ENCODE assay signal across 15 cellular contexts in the genomic region with DNA sequence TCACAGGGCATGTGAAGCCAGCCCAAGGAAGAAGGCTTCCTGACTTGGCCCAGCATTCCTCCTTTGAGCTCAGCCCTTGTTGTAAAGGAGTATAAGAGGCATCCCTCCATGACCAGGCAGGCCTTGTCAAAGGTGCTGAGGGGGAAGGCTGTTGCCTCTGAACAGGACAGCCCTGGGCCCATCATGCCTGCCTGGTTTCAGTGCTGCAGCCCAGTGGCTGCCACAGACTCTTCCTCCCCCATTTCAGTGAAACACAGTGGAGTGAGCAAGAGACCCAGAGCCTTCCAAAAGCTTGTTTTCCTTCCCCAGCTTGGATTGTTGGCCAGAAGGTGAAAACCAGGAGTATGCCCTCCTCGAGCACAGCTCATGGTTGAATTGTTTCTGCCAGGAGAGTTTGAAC. TPM values are rescaled to one million over a fixed set of nuclear protein-coding genes. Genes with fewer than 3 reads are reported as not detected.
A peak's percentile ranks its signal among the peaks of the same experiment; 100 is the strongest.
DNase-seq lines count a peak whose midpoint lies in the region; ATAC-seq and TF ChIP-seq lines count a peak whose summit lies in the region.
"Had no signal": no experiment of that assay in that cellular context is flagged by ENCODE, and none has a peak within 500 bp of the region (broad histone marks: within the 10 kb centered on the region; RNA-seq: fewer than 3 reads in every experiment).

No MANE protein-coding gene starts in this region.

- TF ChIP-seq CTCF in H9 (conservative IDR thresholded peaks at IDR 0.05) (no peak; the same call in 2 of the 3 replicates), PC-3 (conservative IDR thresholded peaks at IDR 0.05; ENCODE audit: low read depth, low read length) (no peak), progenitor cell of endocrine pancreas (IDR thresholded peaks at IDR 0.05; ENCODE audit: unreplicated experiment) (no peak)

- H2AFZ ChIP-seq in H9 (ENCODE audit: low read length) (no peak overlapping the region), PC-3 (ENCODE audit: low read length) (no peak overlapping the region)

- H3K4ac ChIP-seq in H9 (ENCODE audit: low read depth, low read length): no peak overlapping the region

- CTCF ChIA-PET in PC-3 (lab: Charles Lee): no interaction called here

- WGBS in H9 (ENCODE audit: extremely low coverage, insufficient read length, low lambda C conversion rate): no CpG with 5 or more reads among the region's 1 CpG

- DNase-seq in H9 (no peak), PC-3 (no peak), caudate nucleus (lab: John Stamatoyannopoulos, UW) (no peak), progenitor cell of endocrine pancreas (ENCODE audit: low spot score, unreplicated experiment) (no peak), putamen (ENCODE audit: low spot score) (no peak)
- no peak for DNase-seq in central memory CD4-positive, alpha-beta T cell
- DNase-seq: CD4-positive, alpha-beta T cell; DMS79 treated with DMSO at 0.1 percent for 48 hours; NCI-H146; NCI-H2081 treated with DMSO at 0.1 percent for 48 hours; NCI-H526; OCI-M1 had no signal

- no peaks in the 10 kb centered on the region for H3K23me2 ChIP-seq in H9 (ENCODE audit: insufficient read length, low read depth, low read length, poor library complexity, severe bottlenecking)

- H3K9ac ChIP-seq in H9 (ENCODE audit: extremely low read depth, insufficient read length, low read length) (no peak overlapping the region), PC-3 (ENCODE audit: low read length) (peak overlapping the region; percentile 2; the same call in 1 of the 2 replicates)

- no peak overlapping the region for H3K4me3 ChIP-seq in PC-3 (ENCODE audit: low read length)
- H3K4me3 ChIP-seq: SK-N-MC had no signal

- H2BK5ac ChIP-seq in H9 (ENCODE audit: insufficient read length, low read length): no peak overlapping the region

- no peaks in the 10 kb centered on the region for H3K9me2 ChIP-seq in PC-3 (replicated peaks; ENCODE audit: low read length)

- H3K23ac ChIP-seq in H9 (ENCODE audit: insufficient read length, low read depth, low read length): no peak overlapping the region

- H2BK120ac ChIP-seq in H9 (ENCODE audit: low read depth, low read length, poor library complexity, severe bottlenecking): no peak overlapping the region

- H3K27me3 Mint-ChIP-seq in H9 (ENCODE audit: low read depth) (no peaks in the 10 kb centered on the region), progenitor cell of endocrine pancreas (no peaks in the 10 kb centered on the region)
- H3K27me3 Mint-ChIP-seq: CD4-positive, alpha-beta T cell had no signal

- H3K36me3 ChIP-seq in PC-3 (ENCODE audit: low read depth, low read length): no peaks in the 10 kb centered on the region

- H3K4me3 Mint-ChIP-seq in H9 (no peak overlapping the region), progenitor cell of endocrine pancreas (ENCODE audit: low read depth) (no peak overlapping the region)
- H3K4me3 Mint-ChIP-seq: CD4-positive, alpha-beta T cell had no signal

- no peak overlapping the region for H2AK5ac ChIP-seq in H9 (ENCODE audit: insufficient read length, low read length)

- no peak overlapping the region for H2BK20ac ChIP-seq in H9 (ENCODE audit: low read depth, low read length, poor library complexity, severe bottlenecking)

- no peaks in the 10 kb centered on the region for H3K79me1 ChIP-seq in H9 (ENCODE audit: insufficient read depth, low read depth, low read length, poor library complexity, severe bottlenecking)

- H2BK12ac ChIP-seq in H9 (ENCODE audit: insufficient read length, low read depth, low read length): no peak overlapping the region

- 0 out of 2 replicates have a peak, but pooled peaks cover 4% of the 10 kb centered on the region for H3K4me1 ChIP-seq in H9 (ENCODE audit: insufficient read depth, low read length)
- peaks cover 15% of the 10 kb centered on the region for H3K4me1 ChIP-seq in PC-3 (ENCODE audit: insufficient read depth, low read length)

- no peak overlapping the region for H2BK15ac ChIP-seq in H9 (ENCODE audit: low read depth, low read length)

- H3K9me3 Mint-ChIP-seq in H9 (no peaks in the 10 kb centered on the region), progenitor cell of endocrine pancreas (ENCODE audit: low read depth) (no peaks in the 10 kb centered on the region)
- H3K9me3 Mint-ChIP-seq: CD4-positive, alpha-beta T cell had no signal

- peaks cover 0 to 25% (median 16%) of the 10 kb centered on the region in 3 experiments; a peak in 5 of 7 replicates for H3K36me3 Mint-ChIP-seq in H9 (ENCODE audit: insufficient read depth in 1 of 3, low read depth in 3 of 3)
- H3K36me3 Mint-ChIP-seq in progenitor cell of endocrine pancreas (ENCODE audit: insufficient read depth): peaks cover 24% of the 10 kb centered on the region

- H4K20me1 ChIP-seq in H9 (ENCODE audit: control insufficient read depth, insufficient read depth, insufficient read length) (no peaks in the 10 kb centered on the region), PC-3 (ENCODE audit: low read length) (no peaks in the 10 kb centered on the region)

- intact Hi-C loops in PC-3 (cut with micrococcal nuclease): no loop called here

- H3K9me3 ChIP-seq in H9 (ENCODE audit: control insufficient read depth, low read depth, low read length): no peaks in the 10 kb centered on the region
- H3K9me3 ChIP-seq in PC-3 (ENCODE audit: low read length): no peaks in the 10 kb centered on the region

- no peak overlapping the region for H4K91ac ChIP-seq in H9 (ENCODE audit: insufficient read length, low read depth, low read length)

- H3K27ac Mint-ChIP-seq in H9 (peak overlapping the region; percentile 13 to 88 (median 55); a peak in 3 of 7 replicates), progenitor cell of endocrine pancreas (peak overlapping the region; percentile 76)
- H3K27ac Mint-ChIP-seq: CD4-positive, alpha-beta T cell had no signal

- no peak overlapping the region for H4K8ac ChIP-seq in H9 (replicated peaks; ENCODE audit: insufficient read length, low read depth, low read length)

- H3K56ac ChIP-seq in H9 (ENCODE audit: insufficient read length, low read depth, low read length): no peak overlapping the region

- BruUV-seq in PC-3 (replicated peaks; lab: Mats Ljungman, UMichigan): no TSS peak

- H3K4me2 ChIP-seq in H9 (ENCODE audit: insufficient read depth, insufficient read length, low read length) (no peak overlapping the region), PC-3 (ENCODE audit: low read length) (peak overlapping the region; percentile 29; the same call in 1 of the 2 replicates)

- H4K5ac ChIP-seq in H9 (ENCODE audit: insufficient read length, low read depth, low read length): no peak overlapping the region

- no peaks in the 10 kb centered on the region for H3F3A ChIP-seq in PC-3 (ENCODE audit: low read length, unreplicated experiment)

- peaks cover 5 to 6% of the 10 kb centered on the region in 2 experiments; a peak in 3 of 4 replicates for H3K4me1 Mint-ChIP-seq in H9
- peaks cover 2% of the 10 kb centered on the region for H3K4me1 Mint-ChIP-seq in progenitor cell of endocrine pancreas (ENCODE audit: low read depth)

- ATAC-seq in PC-3 (no peak; the same call in 1 of the 2 replicates), HG03135 (IDR thresholded peaks at IDR 0.05; ENCODE audit: unreplicated experiment) (no peak), GM19452 (IDR thresholded peaks at IDR 0.05; ENCODE audit: unreplicated experiment) (no peak)

- no peak overlapping the region for H3K18ac ChIP-seq in H9 (ENCODE audit: insufficient read length, low read depth, low read length)

- H3K27me3 ChIP-seq in H9 (ENCODE audit: insufficient read depth, low read length) (no peaks in the 10 kb centered on the region), PC-3 (ENCODE audit: low read length) (no peaks in the 10 kb centered on the region)

- POLR2A ChIA-PET in PC-3 (lab: Charles Lee; ENCODE audit: unreplicated experiment): interaction anchor here (0.9 kb wide), 1 partner anchor 20 kb away, joined by 3 read pairs; a partner anchor contains a TSS

- H3T11ph ChIP-seq in H9 (ENCODE audit: low read length): no peak overlapping the region

- H3K14ac ChIP-seq in H9 (ENCODE audit: insufficient read depth, low read length): no peak overlapping the region

- H3K27ac ChIP-seq in H9 (ENCODE audit: insufficient read length, low read depth, low read length): no peak overlapping the region
- H3K27ac ChIP-seq in PC-3 (ENCODE audit: low read length): peak overlapping the region; percentile 60
- H3K27ac ChIP-seq in caudate nucleus (ENCODE audit: low read depth, low read length): peak overlapping the region; percentile 86
- H3K27ac ChIP-seq: SK-N-MC had no signal

- H3K79me2 ChIP-seq in H9 (ENCODE audit: insufficient read depth, low read length) (no peaks in the 10 kb centered on the region), PC-3 (ENCODE audit: low read length) (no peaks in the 10 kb centered on the region)

RNA-seq across cellular contexts. Expression of a gene that starts 19.9 kb away (rescaled TPM):
- total RNA-seq in H9 (2021) (3,719 and 3,769 TPM in 2 replicates), PC-3 (2014; rRNA removed) (1,848 and 2,472 TPM in 2 replicates), progenitor cell of endocrine pancreas (2,606 and 2,721 TPM in 2 replicates)
